In the genomic region with DNA sequence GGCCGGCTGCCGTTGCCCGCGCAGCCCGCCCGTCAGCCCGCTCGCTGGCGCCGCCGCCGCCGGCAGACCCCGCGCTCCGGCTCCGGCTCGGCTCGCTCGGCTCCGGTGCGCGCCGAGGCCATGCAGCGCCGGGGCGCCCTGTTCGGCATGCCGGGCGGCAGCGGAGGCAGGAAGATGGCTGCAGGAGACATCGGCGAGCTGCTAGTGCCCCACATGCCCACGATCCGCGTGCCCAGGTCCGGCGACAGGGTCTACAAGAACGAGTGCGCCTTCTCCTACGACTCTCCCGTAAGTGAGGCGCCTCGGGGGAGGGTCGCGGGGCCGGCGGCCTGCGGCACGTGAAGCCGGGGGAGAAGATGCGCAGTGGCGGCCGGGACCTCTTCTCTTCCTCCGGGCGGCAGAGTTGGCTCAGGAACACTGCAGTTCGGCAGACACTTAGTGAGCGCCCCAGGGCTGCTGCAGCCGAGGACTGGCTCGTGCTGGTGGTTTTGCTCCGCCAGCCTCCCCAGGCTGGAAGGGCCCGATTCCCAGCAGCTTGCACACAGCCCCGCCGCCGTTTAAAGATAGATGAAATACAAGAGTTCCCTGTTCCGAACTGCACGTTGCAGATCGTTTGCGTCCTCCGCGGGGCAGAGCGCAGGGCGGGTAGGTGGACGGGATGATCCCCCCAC, we compare ENCODE assay signal across 8 cellular contexts. TPM values are rescaled to one million over a fixed set of nuclear protein-coding genes. Genes with fewer than 3 reads are reported as not detected.
DNase-seq lines count a peak whose midpoint lies in the region; ATAC-seq, FAIRE-seq and TF ChIP-seq lines count a peak whose summit lies in the region.

No MANE protein-coding gene starts in this region.

- peak; percentile 35 for DNase-seq in GM04503 (ENCODE audit: low read depth)
- DNase-seq in H54 (ENCODE audit: insufficient read length, low spot score), result peak; percentile 38
- DNase-seq in LNCaP clone FGC (ENCODE audit: low read depth), result peak; percentile 71
- DNase-seq in SJCRH30, result peak; percentile 78 to 82
- DNase-seq in activated naive CD4-positive, alpha-beta T cell treated with anti-CD3 and anti-CD28 coated beads, Interleukin-2, amount 50 U/mL, for 16 hours, result peak; percentile 70
- DNase-seq in globus pallidus (ENCODE audit: low spot score), result peak; percentile 79
- DNase-seq in omental fat pad (ENCODE audit: low spot score), result peak; percentile 36
- DNase-seq in testis, result peak; percentile 86

- ATAC-seq in omental fat pad (ENCODE audit: low FRiP score), result peak; percentile 65

- H3K36me3 ChIP-seq in SJCRH30 (no peaks in the 10 kb centered on the region), testis (ENCODE audit: low read depth, missing control alignments) (no peaks in the 10 kb centered on the region)

- H3K27me3 ChIP-seq in SJCRH30, result no peaks in the 10 kb centered on the region
- no peaks in the 10 kb centered on the region for H3K27me3 ChIP-seq in testis

- FAIRE-seq in H54 (lab: Jason Lieb, UNC), result no peak

- H3K4me1 ChIP-seq in SJCRH30, result peaks cover 4% of the 10 kb centered on the region; the same call in 1 of the 2 replicates
- peaks cover 5% of the 10 kb centered on the region for H3K4me1 ChIP-seq in testis

- H3K27ac ChIP-seq in SJCRH30 (peak overlapping the region; percentile 67), testis (peak overlapping the region; percentile 85 to 95)

- TF ChIP-seq CTCF in LNCaP clone FGC (IDR thresholded peaks at IDR 0.05; ENCODE audit: control insufficient read depth, extremely low read depth, insufficient read depth) (peak; percentile 34; the same call in 1 of the 2 replicates), omental fat pad (IDR thresholded peaks at IDR 0.05) (no peak), testis (IDR thresholded peaks at IDR 0.05) (no peak)

- intact Hi-C loops in testis (cut with DNase I; ENCODE audit: low total_unique reads), result no loop called here

- WGBS in testis, 2 donors, result 0 to 1% methylated on average over 5 to 33 of the region's 74 CpGs

- H3K9me3 ChIP-seq in SJCRH30 (replicated peaks), result no peaks in the 10 kb centered on the region
- H3K9me3 ChIP-seq in testis, result no peaks in the 10 kb centered on the region

- peak overlapping the region; percentile 66 for H3K4me3 ChIP-seq in LNCaP clone FGC (ENCODE audit: low read depth, low read length)
- peak overlapping the region; percentile 97 for H3K4me3 ChIP-seq in SJCRH30
- H3K4me3 ChIP-seq in testis, result peak overlapping the region; percentile 77 to 88

- TF ChIP-seq POLR2A in H54 (IDR thresholded peaks at IDR 0.05; ENCODE audit: low read depth, low read length) (no peak), testis (IDR thresholded peaks at IDR 0.05) (no peak)

RNA-seq across cellular contexts. Expression of gene USP13, which starts 0.4 kb away (rescaled TPM):
- total RNA-seq in SJCRH30 (2014; rRNA removed; shearing (Covaris generic)), result 12.0 and 14.5 TPM in 2 replicates
- total RNA-seq in omental fat pad (10 to 100 TPM in 3 of 4 donors, 1 to 10 TPM in 1; 9.6 to 37.5 (median 17.2) TPM), testis (10 to 100 TPM; 42.0 to 50.3 TPM)
- 17.6 TPM for polyA plus RNA-seq in testis (ENCODE audit: insufficient read depth, low read depth, low replicate concordance)

RNA-seq across cellular contexts. Expression of gene NDUFB5, which starts 48.6 kb away (rescaled TPM):
- 134 and 137 TPM in 2 replicates for total RNA-seq in SJCRH30 (2014; rRNA removed; shearing (Covaris generic))
- total RNA-seq in omental fat pad (100 to 1,000 TPM in 3 of 4 donors, 10 to 100 TPM in 1; 67.3 to 113 (median 106) TPM), testis (10 to 100 TPM; 70.4 to 88.1 TPM)
- 138 TPM for polyA plus RNA-seq in testis (ENCODE audit: insufficient read depth, low read depth, low replicate concordance)

RNA-seq across cellular contexts. Expression of gene MRPL47, which starts 48.8 kb away (rescaled TPM):
- total RNA-seq in SJCRH30 (2014; rRNA removed; shearing (Covaris generic)), result 48.2 and 58.2 TPM in 2 replicates
- total RNA-seq in omental fat pad (10 to 100 TPM; 21.5 to 32.9 (median 28.7) TPM), testis (10 to 100 TPM; 30.0 to 36.1 TPM)
- 88.6 TPM for polyA plus RNA-seq in testis (ENCODE audit: insufficient read depth, low read depth, low replicate concordance)

Comparison
In these comparisons a context has a peak if more than half of its experiments do, and no peak if none do; other contexts are left out.
1. Peak in every context shown above with its lines: DNase-seq, ATAC-seq, H3K4me3 ChIP-seq and H3K27ac ChIP-seq.
2. DNase-seq: peak in every context shown above with its lines; median percentile 86 in testis; 80 in SJCRH30; 79 in globus pallidus; 71 in LNCaP clone FGC; 70 in activated naive CD4-positive, alpha-beta T cell treated with anti-CD3 and anti-CD28 coated beads, Interleukin-2, amount 50 U/mL, for 16 hours; 38 in H54; 36 in omental fat pad; 35 in GM04503.